12 cellular contexts compared by ENCODE assay signal in genomic region chr4:145066063-145066501, GRCh38. TPM values are rescaled to one million over a fixed set of nuclear protein-coding genes. Genes with fewer than 3 reads are reported as not detected.
DNase-seq lines count a peak whose midpoint lies in the region; ATAC-seq and TF ChIP-seq lines count a peak whose summit lies in the region.
"Had no signal": no experiment of that assay in that cellular context is flagged by ENCODE, and none has a peak within 500 bp of the region (broad histone marks: within the 10 kb centered on the region; RNA-seq: fewer than 3 reads in every experiment).

No MANE protein-coding gene starts in this region.

- peak overlapping the region; percentile 81 for H3K27ac Mint-ChIP-seq in neural progenitor cell
- H3K27ac Mint-ChIP-seq: immature natural killer cell had no signal

- no peaks in the 10 kb centered on the region for H3K9me3 Mint-ChIP-seq in neural progenitor cell
- H3K9me3 Mint-ChIP-seq: immature natural killer cell had no signal

- no peaks in the 10 kb centered on the region for H3K9me3 ChIP-seq in neural progenitor cell (ENCODE audit: low read depth)

- peaks cover 18% of the 10 kb centered on the region for H3K79me2 ChIP-seq in neural progenitor cell (ENCODE audit: low read depth)

- H3K27ac ChIP-seq in neural progenitor cell (peak overlapping the region; percentile 61), caudate nucleus (ENCODE audit: low read depth, low read length) (no peak overlapping the region)

- H3K27me3 ChIP-seq in neural progenitor cell, result no peaks in the 10 kb centered on the region

- no peak for TF ChIP-seq CTCF in LNCaP clone FGC (IDR thresholded peaks at IDR 0.05; ENCODE audit: control insufficient read depth, extremely low read depth, insufficient read depth)
- TF ChIP-seq CTCF in neural progenitor cell (IDR thresholded peaks at IDR 0.05), result no peak

- peaks cover 17% of the 10 kb centered on the region for H3F3A ChIP-seq in neural progenitor cell (ENCODE audit: low read depth)

- H3K27me3 Mint-ChIP-seq in neural progenitor cell (ENCODE audit: insufficient read depth, low read depth), result peaks cover 4% of the 10 kb centered on the region

- H3K4me2 ChIP-seq in neural progenitor cell, result peak overlapping the region; percentile 64

- no peak overlapping the region for H3K9ac ChIP-seq in neural progenitor cell

- H3K4me3 Mint-ChIP-seq in neural progenitor cell, result peak overlapping the region; percentile 39
- H3K4me3 Mint-ChIP-seq: immature natural killer cell had no signal

- in situ Hi-C loops in G401 (cut with HindIII; ENCODE audit: low sequenced_read_pairs), result no loop called here

- H3K4me1 ChIP-seq in neural progenitor cell, result peaks cover 29% of the 10 kb centered on the region

- peaks cover 35% of the 10 kb centered on the region for H3K4me1 Mint-ChIP-seq in neural progenitor cell

- H4K20me1 ChIP-seq in neural progenitor cell (ENCODE audit: low read depth), result peaks cover 27% of the 10 kb centered on the region

- peaks cover 19% of the 10 kb centered on the region for H3K36me3 Mint-ChIP-seq in neural progenitor cell

- DNase-seq in G401 (ENCODE audit: low spot score) (peak; percentile 31), LNCaP clone FGC (ENCODE audit: low read depth) (peak; percentile 77), dermis blood vessel endothelial cell (peak; percentile 24), neural progenitor cell (ENCODE audit: low spot score) (peak; percentile 82), caudate nucleus (lab: John Stamatoyannopoulos, UW) (no peak)
- DNase-seq: DMS 273 treated with DMSO at 0.1 percent for 48 hours, immature natural killer cell, NCI-H2029 treated with DMSO at 0.1 percent for 48 hours, RPMI8226 had no signal

- no peak overlapping the region for H2AFZ ChIP-seq in neural progenitor cell (replicated peaks)

- H3K4me3 ChIP-seq in LNCaP clone FGC (ENCODE audit: low read depth, low read length), result no peak overlapping the region
- H3K4me3 ChIP-seq in neural progenitor cell, result peak overlapping the region; percentile 6

- H3K36me3 ChIP-seq in neural progenitor cell, result no peaks in the 10 kb centered on the region

- ATAC-seq in GM21717 (IDR thresholded peaks at IDR 0.05; ENCODE audit: unreplicated experiment) (no peak), GM21526 (IDR thresholded peaks at IDR 0.05; ENCODE audit: low FRiP score, unreplicated experiment) (no peak), GM21737 (IDR thresholded peaks at IDR 0.05; ENCODE audit: unreplicated experiment) (no peak)

RNA-seq across cellular contexts. Expression of gene ANAPC10, which starts 31.9 kb away (rescaled TPM):
- total RNA-seq in G401 (2014; rRNA removed; shearing (Covaris generic)), result 52.4 and 71.6 TPM in 2 replicates
- total RNA-seq in dermis blood vessel endothelial cell, result 27.6 and 35.6 TPM in 2 replicates
- 34.9 and 48.4 TPM in 2 replicates for total RNA-seq in neural progenitor cell (ENCODE audit: low replicate concordance)

RNA-seq across cellular contexts. Expression of gene ABCE1, which starts 32.0 kb away (rescaled TPM):
- 145 and 183 TPM in 2 replicates for total RNA-seq in G401 (2014; rRNA removed; shearing (Covaris generic))
- total RNA-seq in dermis blood vessel endothelial cell, result 197 and 253 TPM in 2 replicates
- 99.2 and 148 TPM in 2 replicates for total RNA-seq in neural progenitor cell (ENCODE audit: low replicate concordance)

Comparison
In these comparisons a context has a peak if more than half of its experiments do, and no peak if none do; other contexts are left out.
1. DNase-seq: peak in G401 (single experiment), LNCaP clone FGC (single experiment), dermis blood vessel endothelial cell (single experiment) and neural progenitor cell (single experiment); none in caudate nucleus (0 of 61).